ENCODE assay signal across 27 cellular contexts in genomic region chr19:19847781-19848180, GRCh38.
"Had no signal": no experiment of that assay in that cellular context is flagged by ENCODE, and none has a peak within 500 bp of the region (broad histone marks: within the 10 kb centered on the region; RNA-seq: fewer than 3 reads in every experiment).

No MANE protein-coding gene starts in this region.

- H3K27ac ChIP-seq: stomach, suprapubic skin, testis, thoracic aorta, thyroid gland, tibial artery, tibial nerve, transverse colon, upper lobe of left lung, upper lobe of right lung, uterus, vagina had no signal

- H3K27me3 Mint-ChIP-seq: stimulated activated memory B cell treated with anti-CD40 and anti-IgM and Interleukin-4, amounts not matched to agents 10 μg/mL and 1 μg/mL and 100 μg/mL, for 72 hours; stimulated activated naive B cell treated with anti-CD40 and anti-IgM and Interleukin-4, amounts not matched to agents 10 μg/mL and 1 μg/mL and 100 μg/mL, for 72 hours; stimulated activated naive CD8-positive, alpha-beta T cell treated with anti-CD3 and anti-CD28 coated beads, Interleukin-15, amount 100 ng/mL, for 72 hours; stimulated activated naive CD8-positive, alpha-beta T cell treated with anti-CD3 and anti-CD28 coated beads, Interleukin-15, Interleukin-2, amounts not matched to agents 100 ng/mL and 50 ng/mL, for 24 hours; type B pancreatic cell had no signal

- H3K4me1 ChIP-seq: stomach, suprapubic skin, testis, thyroid gland, tibial artery, tibial nerve, transverse colon, upper lobe of left lung, upper lobe of right lung, uterus, vagina had no signal

- ATAC-seq: stimulated activated effector memory CD8-positive, alpha-beta T cell treated with anti-CD3 and anti-CD28 coated beads, Interleukin-12 subunit alpha, Interleukin-12 subunit beta, amount 100 ng/mL, for 72 hours; stimulated activated memory B cell treated with anti-CD40 and anti-IgM and Interleukin-4, amounts not matched to agents 10 μg/mL and 1 μg/mL and 100 μg/mL, for 72 hours; stimulated activated naive B cell treated with anti-CD40 and anti-IgM and Interleukin-4, amounts not matched to agents 10 μg/mL and 1 μg/mL and 100 μg/mL, for 72 hours; stimulated activated naive CD8-positive, alpha-beta T cell treated with anti-CD3 and anti-CD28 coated beads, Interleukin-15, amount 100 ng/mL, for 72 hours; stimulated activated naive CD8-positive, alpha-beta T cell treated with anti-CD3 and anti-CD28 coated beads, Interleukin-15, Interleukin-2, amounts not matched to agents 100 U/mL and 50 U/mL, for 24 hours; upper lobe of right lung had no signal

- H3K4me3 ChIP-seq: stomach, suprapubic skin, thoracic aorta, thyroid gland, tibial artery, tibial nerve, transverse colon, upper lobe of left lung, upper lobe of right lung, uterus, vagina had no signal

- H3K36me3 Mint-ChIP-seq: stimulated activated effector memory CD8-positive, alpha-beta T cell treated with anti-CD3 and anti-CD28 coated beads, Interleukin-12 subunit alpha, Interleukin-12 subunit beta, amount 100 ng/mL, for 72 hours; type B pancreatic cell had no signal

- H3K27me3 ChIP-seq: stomach, suprapubic skin, testis, thyroid gland, tibial artery, tibial nerve, transverse colon, upper lobe of left lung, upper lobe of right lung, uterus, vagina had no signal

- H3K9me3 ChIP-seq: testis, thoracic aorta, thyroid gland, upper lobe of right lung, uterus, vagina had no signal

- H3K27ac Mint-ChIP-seq: stimulated activated effector memory CD8-positive, alpha-beta T cell treated with anti-CD3 and anti-CD28 coated beads, Interleukin-12 subunit alpha, Interleukin-12 subunit beta, amount 100 ng/mL, for 72 hours; stimulated activated memory B cell treated with anti-CD40 and anti-IgM and Interleukin-4, amounts not matched to agents 10 μg/mL and 1 μg/mL and 100 μg/mL, for 72 hours; stimulated activated naive B cell treated with anti-CD40 and anti-IgM and Interleukin-4, amounts not matched to agents 10 μg/mL and 1 μg/mL and 100 μg/mL, for 72 hours; stimulated activated naive CD8-positive, alpha-beta T cell treated with anti-CD3 and anti-CD28 coated beads, Interleukin-15, amount 100 ng/mL, for 72 hours; stimulated activated naive CD8-positive, alpha-beta T cell treated with anti-CD3 and anti-CD28 coated beads, Interleukin-15, Interleukin-2, amounts not matched to agents 100 ng/mL and 50 ng/mL, for 24 hours; type B pancreatic cell had no signal

- H3K36me3 ChIP-seq: stomach, suprapubic skin, thoracic aorta, thyroid gland, tibial artery, tibial nerve, transverse colon, upper lobe of left lung, upper lobe of right lung, uterus, vagina had no signal

- H3K4me3 Mint-ChIP-seq: stimulated activated effector memory CD8-positive, alpha-beta T cell treated with anti-CD3 and anti-CD28 coated beads, Interleukin-12 subunit alpha, Interleukin-12 subunit beta, amount 100 ng/mL, for 72 hours; stimulated activated memory B cell treated with anti-CD40 and anti-IgM and Interleukin-4, amounts not matched to agents 10 μg/mL and 1 μg/mL and 100 μg/mL, for 72 hours; stimulated activated naive CD8-positive, alpha-beta T cell treated with anti-CD3 and anti-CD28 coated beads, Interleukin-15, amount 100 ng/mL, for 72 hours; stimulated activated naive CD8-positive, alpha-beta T cell treated with anti-CD3 and anti-CD28 coated beads, Interleukin-15, Interleukin-2, amounts not matched to agents 100 ng/mL and 50 ng/mL, for 24 hours; type B pancreatic cell had no signal

- H3K4me1 Mint-ChIP-seq: stimulated activated effector memory CD8-positive, alpha-beta T cell treated with anti-CD3 and anti-CD28 coated beads, Interleukin-12 subunit alpha, Interleukin-12 subunit beta, amount 100 ng/mL, for 72 hours; stimulated activated naive CD8-positive, alpha-beta T cell treated with anti-CD3 and anti-CD28 coated beads, Interleukin-15, amount 100 ng/mL, for 72 hours had no signal

- DNase-seq: stimulated activated CD4-positive, alpha-beta T cell treated with anti-CD3 and anti-CD28 coated beads, Interleukin-2, amount 100 ng/mL, for 48 hours; stimulated activated CD4-positive, alpha-beta T cell treated with anti-CD3 and anti-CD28 coated beads, Interleukin-4, amount 100 ng/mL, for 1 hour; stimulated activated CD4-positive, alpha-beta T cell treated with anti-CD3 and anti-CD28 coated beads, Interleukin-4, amount 100 ng/mL, for 24 hours; stimulated activated CD4-positive, alpha-beta T cell treated with anti-CD3 and anti-CD28 coated beads, Interleukin-4, amount 100 ng/mL, for 4 hours; stimulated activated CD8-positive, alpha-beta memory T cell treated with anti-CD3 and anti-CD28 coated beads, Interleukin-4, amount 100 ng/mL, for 48 hours; stimulated activated naive B cell treated with anti-CD40 and anti-IgM and Interleukin-4, amounts not matched to agents 10 μg/mL and 1 μg/mL and 100 μg/mL, for 72 hours; stimulated activated naive CD4-positive, alpha-beta T cell; stimulated activated naive CD4-positive, alpha-beta T cell treated with Interleukin-2 at 50 U/mL for 16 hours; stimulated activated naive CD8-positive, alpha-beta T cell treated with anti-CD3 and anti-CD28 coated beads, Interleukin-15, amount 100 ng/mL, for 72 hours; stimulated activated naive CD8-positive, alpha-beta T cell treated with anti-CD3 and anti-CD28 coated beads, Interleukin-15, Interleukin-2, amounts not matched to agents 100 U/mL and 50 U/mL, for 24 hours; stomach; substantia nigra; testis; thyroid gland; tibial artery; transverse colon; upper lobe of left lung; upper lobe of right lung; uterus had no signal
